Comparison of ENCODE assay signal across 21 cellular contexts in the genomic region with DNA sequence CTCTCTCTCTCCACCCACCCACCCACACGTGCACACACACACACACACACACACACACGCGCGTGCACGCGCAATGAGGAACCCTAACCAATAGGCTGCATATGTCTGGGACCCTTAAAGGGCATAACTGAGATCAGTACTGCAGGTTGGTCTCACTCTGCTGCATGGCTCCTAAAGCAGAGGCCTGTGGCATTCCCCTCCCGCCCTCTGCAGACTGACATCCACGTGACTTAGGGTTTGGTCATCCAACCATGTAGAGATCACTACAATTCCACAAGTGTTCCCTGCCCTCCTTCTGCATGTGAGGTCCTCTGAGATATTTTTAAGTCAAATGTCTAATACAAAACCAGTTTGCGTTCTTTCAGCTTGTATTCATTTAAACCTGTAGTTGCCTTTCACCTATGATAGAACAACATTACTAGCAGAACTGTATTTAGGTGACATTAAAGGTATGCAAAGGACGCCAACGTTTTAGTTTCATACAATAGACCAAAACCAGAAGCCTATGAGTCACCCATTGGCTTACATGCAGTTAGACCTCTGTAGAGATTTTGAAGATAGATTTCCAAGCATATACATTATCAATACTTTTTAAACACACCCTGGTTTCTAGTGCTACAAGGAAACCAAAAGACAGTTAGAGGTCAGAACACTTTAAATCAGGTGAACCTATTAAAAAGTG. TPM values are rescaled to one million over a fixed set of nuclear protein-coding genes. Genes with fewer than 3 reads are reported as not detected.
DNase-seq lines count a peak whose midpoint lies in the region; ATAC-seq and TF ChIP-seq lines count a peak whose summit lies in the region.
"Had no signal": no experiment of that assay in that cellular context is flagged by ENCODE, and none has a peak within 500 bp of the region (broad histone marks: within the 10 kb centered on the region; RNA-seq: fewer than 3 reads in every experiment).

No MANE protein-coding gene starts in this region.

- no peaks in the 10 kb centered on the region for H3K36me3 ChIP-seq in heart right ventricle
- H3K36me3 ChIP-seq: BLaER1 had no signal

- ATAC-seq in GM18502 (IDR thresholded peaks at IDR 0.05; ENCODE audit: poor library complexity, unreplicated experiment) (peak; percentile 67), HG02852 (IDR thresholded peaks at IDR 0.05; ENCODE audit: unreplicated experiment) (peak; percentile 60), heart right ventricle (no peak), HG03342 (IDR thresholded peaks at IDR 0.05; ENCODE audit: unreplicated experiment) (no peak)
- peak; percentile 73 for ATAC-seq in stimulated activated memory B cell treated with anti-CD40 and anti-IgM and Interleukin-4, amounts not matched to agents 10 μg/mL and 1 μg/mL and 100 μg/mL, for 72 hours
- ATAC-seq: GM23338 had no signal

- no peak overlapping the region for H3K4me3 ChIP-seq in heart right ventricle
- H3K4me3 ChIP-seq: BLaER1, GM23338 had no signal

- no peaks in the 10 kb centered on the region for H3K36me3 Mint-ChIP-seq in stimulated activated memory B cell treated with anti-CD40 and anti-IgM and Interleukin-4, amounts not matched to agents 10 μg/mL and 1 μg/mL and 100 μg/mL, for 72 hours
- H3K36me3 Mint-ChIP-seq: CD14-positive monocyte; CD4-positive, alpha-beta memory T cell had no signal

- no peaks in the 10 kb centered on the region for H3K27me3 Mint-ChIP-seq in stimulated activated memory B cell treated with anti-CD40 and anti-IgM and Interleukin-4, amounts not matched to agents 10 μg/mL and 1 μg/mL and 100 μg/mL, for 72 hours

- H3K4me1 Mint-ChIP-seq in stimulated activated memory B cell treated with anti-CD40 and anti-IgM and Interleukin-4, amounts not matched to agents 10 μg/mL and 1 μg/mL and 100 μg/mL, for 72 hours, result no peaks in the 10 kb centered on the region
- H3K4me1 Mint-ChIP-seq: CD14-positive monocyte; CD4-positive, alpha-beta memory T cell; GM23338 had no signal

- DNase-seq in dedifferentiated amniotic fluid mesenchymal stem cell (ENCODE audit: extremely low spot score) (peak; percentile 11), heart right ventricle (no peak), RKO (ENCODE audit: low spot score) (no peak), posterior vena cava (ENCODE audit: low spot score) (no peak)
- DNase-seq: 8988T; CD4-positive, alpha-beta memory T cell; DMS153; DMS79; GDM1; HCEC 1CT had no signal

- peak overlapping the region; percentile 32 for H3K27ac Mint-ChIP-seq in stimulated activated memory B cell treated with anti-CD40 and anti-IgM and Interleukin-4, amounts not matched to agents 10 μg/mL and 1 μg/mL and 100 μg/mL, for 72 hours
- H3K27ac Mint-ChIP-seq: CD14-positive monocyte; CD4-positive, alpha-beta memory T cell; GM23338 had no signal

- no peak overlapping the region for H3K27ac ChIP-seq in heart right ventricle
- H3K27ac ChIP-seq: BLaER1 had no signal

- no peak overlapping the region for H3K4me3 Mint-ChIP-seq in stimulated activated memory B cell treated with anti-CD40 and anti-IgM and Interleukin-4, amounts not matched to agents 10 μg/mL and 1 μg/mL and 100 μg/mL, for 72 hours
- H3K4me3 Mint-ChIP-seq: CD14-positive monocyte; CD4-positive, alpha-beta memory T cell; GM23338 had no signal

- TF ChIP-seq CTCF in heart right ventricle (IDR thresholded peaks at IDR 0.05), result no peak

- peaks cover 0 to 78% (median 0%) of the 10 kb centered on the region in 7 donors for H3K27me3 ChIP-seq in heart right ventricle

- H3K4me1 ChIP-seq in heart right ventricle, result no peaks in the 10 kb centered on the region
- H3K4me1 ChIP-seq: BLaER1 had no signal

- no peaks in the 10 kb centered on the region for H3K9me3 ChIP-seq in heart right ventricle
- H3K9me3 ChIP-seq: BLaER1 had no signal

- intact Hi-C loops in heart right ventricle (cut with DNase I), result no loop called here
- intact Hi-C loops in posterior vena cava (cut with DNase I), result no loop called here

- H3K9me3 Mint-ChIP-seq in stimulated activated memory B cell treated with anti-CD40 and anti-IgM and Interleukin-4, amounts not matched to agents 10 μg/mL and 1 μg/mL and 100 μg/mL, for 72 hours, result no peaks in the 10 kb centered on the region
- H3K9me3 Mint-ChIP-seq: CD4-positive, alpha-beta memory T cell; GM23338 had no signal

- WGBS in heart right ventricle, 2 donors, result 83 to 87% methylated on average over 11 of the region's 11 CpGs

RNA-seq across cellular contexts. Expression of a gene that starts 10.1 kb away (rescaled TPM):
- total RNA-seq in heart right ventricle (not detected), posterior vena cava (not detected)
- not detected for polyA plus RNA-seq in heart right ventricle
- total RNA-seq: A673; CD4-positive, alpha-beta memory T cell; Daoy; GM23338; HT-29 had no signal
- polyA plus RNA-seq: AG04450; CD14-positive monocyte; CD4-positive, alpha-beta memory T cell; GM23338 had no signal

RNA-seq across cellular contexts. Expression of a gene that starts 24.0 kb away (rescaled TPM):
- total RNA-seq in heart right ventricle (not detected), posterior vena cava (not detected)
- polyA plus RNA-seq in heart right ventricle, result not detected
- total RNA-seq: A673; CD4-positive, alpha-beta memory T cell; Daoy; GM23338; HT-29 had no signal
- polyA plus RNA-seq: AG04450; CD14-positive monocyte; CD4-positive, alpha-beta memory T cell; GM23338 had no signal

RNA-seq across cellular contexts. Expression of a gene that starts 46.7 kb away (rescaled TPM):
- total RNA-seq in heart right ventricle (not detected), posterior vena cava (not detected)
- polyA plus RNA-seq in heart right ventricle, result not detected
- total RNA-seq: A673; CD4-positive, alpha-beta memory T cell; Daoy; GM23338; HT-29 had no signal
- polyA plus RNA-seq: AG04450; CD14-positive monocyte; CD4-positive, alpha-beta memory T cell; GM23338 had no signal

Comparison
In these comparisons a context has a peak if more than half of its experiments do, and no peak if none do; other contexts are left out.
1. ATAC-seq: peak in GM18502 (single experiment), HG02852 (single experiment) and stimulated activated memory B cell treated with anti-CD40 and anti-IgM and Interleukin-4, amounts not matched to agents 10 μg/mL and 1 μg/mL and 100 μg/mL, for 72 hours (single experiment); none in heart right ventricle (0 of 8) and HG03342 (single experiment).